In genomic region chr6:4018194-4019111, GRCh38 we compare ENCODE assay signal across 1 cellular context.
TF ChIP-seq lines count a peak whose summit lies in the region.

No MANE protein-coding gene starts in this region.

TF ChIP-seq in K562, 482 proteins besides CTCF, POLR2A, EP300 and RAD21 (continued from another document and continues in another):
- TF ChIP-seq, protein P1, sequence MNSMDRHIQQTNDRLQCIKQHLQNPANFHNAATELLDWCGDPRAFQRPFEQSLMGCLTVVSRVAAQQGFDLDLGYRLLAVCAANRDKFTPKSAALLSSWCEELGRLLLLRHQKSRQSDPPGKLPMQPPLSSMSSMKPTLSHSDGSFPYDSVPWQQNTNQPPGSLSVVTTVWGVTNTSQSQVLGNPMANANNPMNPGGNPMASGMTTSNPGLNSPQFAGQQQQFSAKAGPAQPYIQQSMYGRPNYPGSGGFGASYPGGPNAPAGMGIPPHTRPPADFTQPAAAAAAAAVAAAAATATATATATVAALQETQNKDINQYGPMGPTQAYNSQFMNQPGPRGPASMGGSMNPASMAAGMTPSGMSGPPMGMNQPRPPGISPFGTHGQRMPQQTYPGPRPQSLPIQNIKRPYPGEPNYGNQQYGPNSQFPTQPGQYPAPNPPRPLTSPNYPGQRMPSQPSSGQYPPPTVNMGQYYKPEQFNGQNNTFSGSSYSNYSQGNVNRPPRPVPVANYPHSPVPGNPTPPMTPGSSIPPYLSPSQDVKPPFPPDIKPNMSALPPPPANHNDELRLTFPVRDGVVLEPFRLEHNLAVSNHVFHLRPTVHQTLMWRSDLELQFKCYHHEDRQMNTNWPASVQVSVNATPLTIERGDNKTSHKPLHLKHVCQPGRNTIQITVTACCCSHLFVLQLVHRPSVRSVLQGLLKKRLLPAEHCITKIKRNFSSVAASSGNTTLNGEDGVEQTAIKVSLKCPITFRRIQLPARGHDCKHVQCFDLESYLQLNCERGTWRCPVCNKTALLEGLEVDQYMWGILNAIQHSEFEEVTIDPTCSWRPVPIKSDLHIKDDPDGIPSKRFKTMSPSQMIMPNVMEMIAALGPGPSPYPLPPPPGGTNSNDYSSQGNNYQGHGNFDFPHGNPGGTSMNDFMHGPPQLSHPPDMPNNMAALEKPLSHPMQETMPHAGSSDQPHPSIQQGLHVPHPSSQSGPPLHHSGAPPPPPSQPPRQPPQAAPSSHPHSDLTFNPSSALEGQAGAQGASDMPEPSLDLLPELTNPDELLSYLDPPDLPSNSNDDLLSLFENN (IDR thresholded peaks at IDR 0.05; ENCODE audit: low read depth in 2 of 2, low read length in 2 of 2): 0 out of 4 replicates have a peak, but pooled peaks of 1 of the 2 experiments have one; percentile 10
- TF ChIP-seq KDM4B (IDR thresholded peaks at IDR 0.05; ENCODE audit: borderline replicate concordance in 2 of 2, low read depth in 1 of 2) (peak in 1 of 2 experiments; percentile 84; a peak in 1 of 4 replicates), ZFP36 (IDR thresholded peaks at IDR 0.05; ENCODE audit: low read depth, low read length, partially characterized antibody) (no peak), HIVEP1 (CRISPR knock-in tag; IDR thresholded peaks at IDR 0.05) (peak; percentile 78; the same call in 1 of the 2 replicates), MED1 (CRISPR knock-in tag; IDR thresholded peaks at IDR 0.05; ENCODE audit: borderline replicate concordance) (no peak), SMARCB1 (IDR thresholded peaks at IDR 0.05; ENCODE audit: insufficient read length, low read depth) (no peak), ZKSCAN8 (CRISPR knock-in tag; IDR thresholded peaks at IDR 0.05) (no peak; the same call in 1 of the 2 replicates), HOMEZ (CRISPR knock-in tag; IDR thresholded peaks at IDR 0.05) (0 out of 2 replicates have a peak, but pooled peaks have one; percentile 13), MAFG (tag; conservative IDR thresholded peaks at IDR 0.05) (no peak), ZNF518B (CRISPR knock-in tag; IDR thresholded peaks at IDR 0.05) (no peak), ZNF197 (CRISPR knock-in tag; IDR thresholded peaks at IDR 0.05; ENCODE audit: low read depth) (no peak; the same call in 1 of the 2 replicates), AFF1 (IDR thresholded peaks at IDR 0.05; ENCODE audit: low read depth in 1 of 2, partially characterized antibody in 2 of 2) (peak; percentile 13 to 15), TSC22D4 (tag; IDR thresholded peaks at IDR 0.05) (no peak), BCL6 (CRISPR knock-in tag; IDR thresholded peaks at IDR 0.05) (no peak), EWSR1 (IDR thresholded peaks at IDR 0.05; ENCODE audit: borderline replicate concordance, low read depth, partially characterized antibody) (no peak), PHTF2 (CRISPR knock-in tag; IDR thresholded peaks at IDR 0.05) (no peak), GATAD2B (IDR thresholded peaks at IDR 0.05; ENCODE audit: borderline replicate concordance) (no peak), HDAC2 (IDR thresholded peaks at IDR 0.05) (peak; percentile 57; the same call in 1 of the 2 replicates), SREBF1 (IDR thresholded peaks at IDR 0.05; ENCODE audit: borderline replicate concordance, low read depth, low read length) (no peak), NRF1 (conservative IDR thresholded peaks at IDR 0.05 in 1 of 2, IDR thresholded peaks at IDR 0.05 in 1 of 2) (peak; percentile 94 to 95), POU5F1 (IDR thresholded peaks at IDR 0.05; ENCODE audit: borderline replicate concordance, low read depth, low read length, partially characterized antibody) (no peak), SAFB2 (IDR thresholded peaks at IDR 0.05; ENCODE audit: borderline replicate concordance, low read depth, low read length, severe bottlenecking) (no peak), E2F3 (CRISPR knock-in tag; IDR thresholded peaks at IDR 0.05) (0 out of 2 replicates have a peak, but pooled peaks have one; percentile 23), ZNF699 (CRISPR knock-in tag; IDR thresholded peaks at IDR 0.05; ENCODE audit: insufficient replicate concordance) (no peak), ZNF764 (CRISPR knock-in tag; IDR thresholded peaks at IDR 0.05; ENCODE audit: low read depth) (no peak; the same call in 1 of the 2 replicates), ATF4 (CRISPR knock-in tag; IDR thresholded peaks at IDR 0.05) (no peak; the same call in 1 of the 2 replicates), CBX5 (IDR thresholded peaks at IDR 0.05; ENCODE audit: borderline replicate concordance, low read depth) (no peak), FOXA1 (IDR thresholded peaks at IDR 0.05; ENCODE audit: borderline replicate concordance) (no peak), CXXC5 (CRISPR knock-in tag; IDR thresholded peaks at IDR 0.05) (peak; percentile 90), MIER1 (IDR thresholded peaks at IDR 0.05; ENCODE audit: low read depth) (no peak), ZNF134 (CRISPR knock-in tag; conservative IDR thresholded peaks at IDR 0.05) (no peak)
- TF ChIP-seq, protein P2, sequence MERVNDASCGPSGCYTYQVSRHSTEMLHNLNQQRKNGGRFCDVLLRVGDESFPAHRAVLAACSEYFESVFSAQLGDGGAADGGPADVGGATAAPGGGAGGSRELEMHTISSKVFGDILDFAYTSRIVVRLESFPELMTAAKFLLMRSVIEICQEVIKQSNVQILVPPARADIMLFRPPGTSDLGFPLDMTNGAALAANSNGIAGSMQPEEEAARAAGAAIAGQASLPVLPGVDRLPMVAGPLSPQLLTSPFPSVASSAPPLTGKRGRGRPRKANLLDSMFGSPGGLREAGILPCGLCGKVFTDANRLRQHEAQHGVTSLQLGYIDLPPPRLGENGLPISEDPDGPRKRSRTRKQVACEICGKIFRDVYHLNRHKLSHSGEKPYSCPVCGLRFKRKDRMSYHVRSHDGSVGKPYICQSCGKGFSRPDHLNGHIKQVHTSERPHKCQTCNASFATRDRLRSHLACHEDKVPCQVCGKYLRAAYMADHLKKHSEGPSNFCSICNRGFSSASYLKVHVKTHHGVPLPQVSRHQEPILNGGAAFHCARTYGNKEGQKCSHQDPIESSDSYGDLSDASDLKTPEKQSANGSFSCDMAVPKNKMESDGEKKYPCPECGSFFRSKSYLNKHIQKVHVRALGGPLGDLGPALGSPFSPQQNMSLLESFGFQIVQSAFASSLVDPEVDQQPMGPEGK (CRISPR knock-in tag; IDR thresholded peaks at IDR 0.05; ENCODE audit: borderline replicate concordance): peak; percentile 66; the same call in 1 of the 2 replicates
- TF ChIP-seq, protein P3, sequence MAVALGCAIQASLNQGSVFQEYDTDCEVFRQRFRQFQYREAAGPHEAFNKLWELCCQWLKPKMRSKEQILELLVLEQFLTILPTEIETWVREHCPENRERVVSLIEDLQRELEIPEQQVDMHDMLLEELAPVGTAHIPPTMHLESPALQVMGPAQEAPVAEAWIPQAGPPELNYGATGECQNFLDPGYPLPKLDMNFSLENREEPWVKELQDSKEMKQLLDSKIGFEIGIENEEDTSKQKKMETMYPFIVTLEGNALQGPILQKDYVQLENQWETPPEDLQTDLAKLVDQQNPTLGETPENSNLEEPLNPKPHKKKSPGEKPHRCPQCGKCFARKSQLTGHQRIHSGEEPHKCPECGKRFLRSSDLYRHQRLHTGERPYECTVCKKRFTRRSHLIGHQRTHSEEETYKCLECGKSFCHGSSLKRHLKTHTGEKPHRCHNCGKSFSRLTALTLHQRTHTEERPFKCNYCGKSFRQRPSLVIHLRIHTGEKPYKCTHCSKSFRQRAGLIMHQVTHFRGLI (CRISPR knock-in tag; IDR thresholded peaks at IDR 0.05): no peak
- TF ChIP-seq, protein P4, sequence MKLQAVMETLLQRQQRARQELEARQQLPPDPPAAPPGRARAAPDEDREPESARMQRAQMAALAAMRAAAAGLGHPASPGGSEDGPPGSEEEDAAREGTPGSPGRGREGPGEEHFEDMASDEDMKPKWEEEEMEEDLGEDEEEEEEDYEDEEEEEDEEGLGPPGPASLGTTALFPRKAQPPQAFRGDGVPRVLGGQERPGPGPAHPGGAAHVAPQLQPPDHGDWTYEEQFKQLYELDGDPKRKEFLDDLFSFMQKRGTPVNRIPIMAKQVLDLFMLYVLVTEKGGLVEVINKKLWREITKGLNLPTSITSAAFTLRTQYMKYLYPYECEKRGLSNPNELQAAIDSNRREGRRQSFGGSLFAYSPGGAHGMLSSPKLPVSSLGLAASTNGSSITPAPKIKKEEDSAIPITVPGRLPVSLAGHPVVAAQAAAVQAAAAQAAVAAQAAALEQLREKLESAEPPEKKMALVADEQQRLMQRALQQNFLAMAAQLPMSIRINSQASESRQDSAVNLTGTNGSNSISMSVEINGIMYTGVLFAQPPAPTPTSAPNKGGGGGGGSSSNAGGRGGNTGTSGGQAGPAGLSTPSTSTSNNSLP (IDR thresholded peaks at IDR 0.05; ENCODE audit: borderline replicate concordance, low read depth, low read length): no peak
- TF ChIP-seq, protein P5, sequence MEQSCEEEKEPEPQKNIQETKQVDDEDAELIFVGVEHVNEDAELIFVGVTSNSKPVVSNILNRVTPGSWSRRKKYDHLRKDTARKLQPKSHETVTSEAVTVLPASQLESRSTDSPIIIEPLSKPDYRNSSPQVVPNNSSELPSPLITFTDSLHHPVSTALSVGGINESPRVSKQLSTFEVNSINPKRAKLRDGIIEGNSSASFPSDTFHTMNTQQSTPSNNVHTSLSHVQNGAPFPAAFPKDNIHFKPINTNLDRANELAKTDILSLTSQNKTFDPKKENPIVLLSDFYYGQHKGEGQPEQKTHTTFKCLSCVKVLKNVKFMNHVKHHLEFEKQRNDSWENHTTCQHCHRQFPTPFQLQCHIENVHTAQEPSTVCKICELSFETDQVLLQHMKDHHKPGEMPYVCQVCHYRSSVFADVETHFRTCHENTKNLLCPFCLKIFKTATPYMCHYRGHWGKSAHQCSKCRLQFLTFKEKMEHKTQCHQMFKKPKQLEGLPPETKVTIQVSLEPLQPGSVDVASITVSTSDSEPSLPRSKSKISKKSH (CRISPR knock-in tag; IDR thresholded peaks at IDR 0.05): no peak
